Comparison of ENCODE assay signal across 2 cellular contexts in the genomic region with DNA sequence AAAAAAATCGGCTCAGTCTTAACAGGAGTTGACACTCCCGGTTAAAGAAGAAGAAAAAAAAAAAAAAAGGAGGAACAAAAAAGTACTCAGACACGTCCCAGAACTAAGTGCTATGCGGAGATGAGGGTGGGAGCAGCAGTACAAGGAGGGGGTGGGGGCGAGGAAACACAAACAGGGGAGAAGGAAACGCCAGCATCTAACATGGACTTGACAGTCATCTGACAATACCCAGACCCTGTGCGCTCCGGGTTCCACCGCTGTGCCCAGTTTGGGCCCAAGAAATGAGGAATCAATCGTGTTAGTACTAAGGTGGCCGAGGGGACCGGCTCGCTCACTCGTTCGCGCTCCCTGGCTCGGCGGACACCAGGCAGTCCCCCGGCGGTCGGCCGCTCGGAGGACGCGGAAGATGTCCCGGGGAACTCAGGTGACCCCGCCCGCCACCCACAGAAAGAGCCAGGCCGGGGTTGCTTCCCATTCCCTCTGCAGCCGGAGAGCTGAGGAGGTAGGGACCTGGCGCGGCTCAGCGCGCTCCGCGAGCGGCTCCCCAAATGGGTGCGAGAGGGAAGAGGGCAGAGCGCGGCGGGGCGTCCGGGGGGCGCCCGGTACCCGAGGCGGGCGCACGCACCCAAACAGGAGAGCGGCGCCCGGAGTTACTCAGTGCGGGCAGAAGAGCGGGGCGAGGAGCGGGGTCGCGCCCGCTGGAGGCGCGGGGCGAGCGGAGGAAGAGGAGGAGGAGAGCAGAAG.
A peak's percentile ranks its signal among the peaks of the same experiment; 100 is the strongest.
TF ChIP-seq lines count a peak whose summit lies in the region.

No MANE protein-coding gene starts in this region.

TF ChIP-seq in endothelial cell of umbilical vein, 7 proteins besides CTCF, POLR2A, EP300 and RAD21:
- TF ChIP-seq, protein P1, sequence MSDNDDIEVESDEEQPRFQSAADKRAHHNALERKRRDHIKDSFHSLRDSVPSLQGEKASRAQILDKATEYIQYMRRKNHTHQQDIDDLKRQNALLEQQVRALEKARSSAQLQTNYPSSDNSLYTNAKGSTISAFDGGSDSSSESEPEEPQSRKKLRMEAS (IDR thresholded peaks at IDR 0.05; ENCODE audit: insufficient read depth, insufficient read length) = no peak
- no peak for TF ChIP-seq FOS (IDR thresholded peaks at IDR 0.05; ENCODE audit: borderline replicate concordance, insufficient read depth, low read length)
- peak; percentile 84 for TF ChIP-seq EZH2 (IDR thresholded peaks at IDR 0.05; ENCODE audit: borderline replicate concordance, low read depth, low read length, severe bottlenecking)
- TF ChIP-seq JUN (IDR thresholded peaks at IDR 0.05; ENCODE audit: borderline replicate concordance, insufficient read depth, insufficient read length, low read depth) = no peak

TF ChIP-seq in GM12891, 5 proteins besides CTCF, POLR2A, EP300 and RAD21:
- no peak for TF ChIP-seq POLR2AphosphoS5 (IDR thresholded peaks at IDR 0.05; ENCODE audit: low read depth, low read length)
- no peak for TF ChIP-seq PAX5 (IDR thresholded peaks at IDR 0.05; ENCODE audit: insufficient read depth, low read length, severe bottlenecking)
- TF ChIP-seq POU2F2 (IDR thresholded peaks at IDR 0.05; ENCODE audit: low read depth, low read length) = no peak
- TF ChIP-seq TAF1 (IDR thresholded peaks at IDR 0.05; ENCODE audit: low read depth, low read length) = no peak
- no peak for TF ChIP-seq SPI1 (IDR thresholded peaks at IDR 0.05; ENCODE audit: low read depth, low read length)
